ENCODE assay signal across 17 cellular contexts in genomic region chr9:113913426-113914195, GRCh38. TPM values are rescaled to one million over a fixed set of nuclear protein-coding genes. Genes with fewer than 3 reads are reported as not detected.
DNase-seq lines count a peak whose midpoint lies in the region; ATAC-seq, FAIRE-seq and TF ChIP-seq lines count a peak whose summit lies in the region.
"Had no signal": no experiment of that assay in that cellular context is flagged by ENCODE, and none has a peak within 500 bp of the region (broad histone marks: within the 10 kb centered on the region; RNA-seq: fewer than 3 reads in every experiment).

No MANE protein-coding gene starts in this region.

- H3K27ac ChIP-seq in VCaP (peak overlapping the region; percentile 94), gastroesophageal sphincter (no peak overlapping the region), gastrocnemius medialis (peak overlapping the region; percentile 72 to 82 (median 78))
- H3K27ac ChIP-seq: Peyer's patch, sigmoid colon had no signal

- ATAC-seq in gastroesophageal sphincter (peak; percentile 25), gastrocnemius medialis (peak; percentile 100), GM19467 (IDR thresholded peaks at IDR 0.05; ENCODE audit: unreplicated experiment) (no peak), GM18867 (IDR thresholded peaks at IDR 0.05; ENCODE audit: unreplicated experiment) (no peak)

- DNase-seq in GM03348 (ENCODE audit: low spot score) (peak; percentile 30), gastrocnemius medialis (peak; percentile 68 to 85), urothelium cell line (ENCODE audit: low spot score) (no peak)
- DNase-seq in activated CD4-positive, CD25-positive, alpha-beta regulatory T cell treated with anti-CD3 and anti-CD28 coated beads, Interleukin-2, amount 50 U/mL, for 72 hours, result no peak
- DNase-seq: activated gamma-delta T cell treated with Interleukin-2 at 50 U/mL for 16 hours; NCI-H2081; NCI-H748 treated with DMSO at 0.1 percent for 48 hours; nephron progenitor cell; Peyer's patch; sigmoid colon; stimulated activated CD4-positive, alpha-beta T cell treated with anti-CD3 and anti-CD28 coated beads, Interleukin-4, amount 100 ng/mL, for 24 hours had no signal

- H3K9me3 ChIP-seq in gastroesophageal sphincter (no peaks in the 10 kb centered on the region), gastrocnemius medialis (no peaks in the 10 kb centered on the region)
- H3K9me3 ChIP-seq: Peyer's patch, sigmoid colon had no signal

- no peak for TF ChIP-seq EP300 in gastroesophageal sphincter (IDR thresholded peaks at IDR 0.05)

- in situ Hi-C loops in gastrocnemius medialis (cut with MboI; ENCODE audit: low sequenced_read_pairs in 4 of 4), result no loop called here

- H3K4me1 ChIP-seq in gastroesophageal sphincter (peaks cover 0 to 32% (median 5%) of the 10 kb centered on the region in 3 donors), gastrocnemius medialis (peaks cover 22 to 40% of the 10 kb centered on the region in 2 donors)

- FAIRE-seq in urothelium cell line (lab: Jason Lieb, UNC), result no peak
- FAIRE-seq: HTR-8/SVneo had no signal

- TF ChIP-seq POLR2A in gastroesophageal sphincter (IDR thresholded peaks at IDR 0.05) (no peak), gastrocnemius medialis (IDR thresholded peaks at IDR 0.05) (no peak)

- TF ChIP-seq CTCF in VCaP (conservative IDR thresholded peaks at IDR 0.05) (no peak), gastroesophageal sphincter (IDR thresholded peaks at IDR 0.05) (no peak), gastrocnemius medialis (IDR thresholded peaks at IDR 0.05 in 4 of 5, conservative IDR thresholded peaks at IDR 0.05 in 1 of 5) (no peak)

- intact Hi-C loops in gastrocnemius medialis (cut with DNase I; ENCODE audit: low total_unique reads), result loop anchor here (5.0 to 10.0 kb wide), 2 partner anchors 36 to 361 kb away; partner anchors contain the start of gene ZNF618

- H3K36me3 ChIP-seq in gastroesophageal sphincter (no peaks in the 10 kb centered on the region), gastrocnemius medialis (no peaks in the 10 kb centered on the region)
- H3K36me3 ChIP-seq: Peyer's patch, sigmoid colon had no signal

- WGBS in gastroesophageal sphincter (ENCODE audit: low coverage in 1 of 2), 2 donors, result 82 to 85% methylated on average over 3 to 4 of the region's 5 CpGs

- H3K4me3 ChIP-seq in gastroesophageal sphincter, result no peak overlapping the region
- no peak overlapping the region for H3K4me3 ChIP-seq in gastrocnemius medialis
- H3K4me3 ChIP-seq: lung, Peyer's patch, sigmoid colon had no signal

- no peaks in the 10 kb centered on the region for H3K27me3 ChIP-seq in gastroesophageal sphincter
- H3K27me3 ChIP-seq in gastrocnemius medialis, result no peaks in the 10 kb centered on the region
- H3K27me3 ChIP-seq: Peyer's patch, sigmoid colon had no signal

RNA-seq across cellular contexts. Expression of gene ZNF618, which starts 37.5 kb away (rescaled TPM):
- 1 to 10 TPM; 2.1 to 6.2 (median 4.1) TPM for total RNA-seq in gastroesophageal sphincter
- 1 to 10 TPM in 2 of 4 donors, under 1 TPM in 2; 0.26 to 1.2 (median 1.0) TPM for total RNA-seq in gastrocnemius medialis

Comparison
In these comparisons a context has a peak if more than half of its experiments do, and no peak if none do; other contexts are left out.
1. DNase-seq: peak in GM03348 (single experiment) and gastrocnemius medialis (2 of 2); none in activated CD4-positive, CD25-positive, alpha-beta regulatory T cell treated with anti-CD3 and anti-CD28 coated beads, Interleukin-2, amount 50 U/mL, for 72 hours (single experiment) and urothelium cell line (single experiment).
2. H3K27ac ChIP-seq: peak in VCaP (single experiment) and gastrocnemius medialis (4 of 4); none in gastroesophageal sphincter (0 of 4).
3. ATAC-seq: peak in gastroesophageal sphincter (single experiment) and gastrocnemius medialis (2 of 2); none in GM19467 (single experiment) and GM18867 (single experiment).